In genomic region chr17:45924332-45924820, GRCh38 we compare ENCODE assay signal across 20 cellular contexts. TPM values are rescaled to one million over a fixed set of nuclear protein-coding genes. Genes with fewer than 3 reads are reported as not detected.
A peak's percentile ranks its signal among the peaks of the same experiment; 100 is the strongest.
DNase-seq lines count a peak whose midpoint lies in the region; ATAC-seq and TF ChIP-seq lines count a peak whose summit lies in the region.
"Had no signal": no experiment of that assay in that cellular context is flagged by ENCODE, and none has a peak within 500 bp of the region (broad histone marks: within the 10 kb centered on the region; RNA-seq: fewer than 3 reads in every experiment).

No MANE protein-coding gene starts in this region.

- DNase-seq in NCI-H1092 treated with DMSO at 0.1 percent for 48 hours (lab: John Stamatoyannopoulos, UW) (peak; percentile 74), SK-N-MC (ENCODE audit: low read depth, low spot score) (no peak), NCI-H1694 treated with DMSO at 0.1 percent for 48 hours (lab: John Stamatoyannopoulos, UW) (no peak)
- no peak for DNase-seq in activated CD8-positive, alpha-beta memory T cell treated with anti-CD3 and anti-CD28 coated beads for 24 hours
- DNase-seq: COR-L47, DMS153, H9, Karpas-422, MG63, NCI-H1105, NCI-H1694, NCI-H2171, NCI-H510A treated with DMSO at 0.1 percent for 48 hours, NCI-H82, Peyer's patch had no signal

- peaks cover 10% of the 10 kb centered on the region for H3K36me3 ChIP-seq in SK-N-MC (ENCODE audit: insufficient read depth, low read length)
- H3K36me3 ChIP-seq in liver (ENCODE audit: control insufficient read depth in 4 of 4, insufficient read depth in 3 of 4, low read depth in 1 of 4, low read length in 3 of 4): peaks cover 0 to 24% (median 17%) of the 10 kb centered on the region in 4 donors
- no peaks in the 10 kb centered on the region for H3K36me3 ChIP-seq in subcutaneous abdominal adipose tissue (ENCODE audit: control insufficient read depth in 5 of 5, insufficient read depth in 5 of 5, low read length in 5 of 5)
- H3K36me3 ChIP-seq: MG63, Peyer's patch had no signal

- H3K4me1 ChIP-seq in liver (ENCODE audit: control insufficient read depth in 4 of 4, insufficient read depth in 4 of 4, low read length in 3 of 4) (peaks cover 7 to 48% (median 46%) of the 10 kb centered on the region in 4 donors), subcutaneous abdominal adipose tissue (ENCODE audit: control insufficient read depth in 5 of 5, insufficient read depth in 5 of 5, low read length in 5 of 5) (peaks cover 3 to 40% (median 31%) of the 10 kb centered on the region in 5 donors)
- H3K4me1 ChIP-seq: Peyer's patch had no signal

- H3K27me3 ChIP-seq in liver (ENCODE audit: control insufficient read depth in 4 of 4, insufficient read depth in 4 of 4, low read length in 3 of 4): no peaks in the 10 kb centered on the region
- H3K27me3 ChIP-seq in subcutaneous abdominal adipose tissue (ENCODE audit: control insufficient read depth in 5 of 5, insufficient read depth in 4 of 5, low read length in 5 of 5): no peaks in the 10 kb centered on the region
- H3K27me3 ChIP-seq: MG63, Peyer's patch had no signal

- H3K27ac ChIP-seq in SK-N-MC: peak overlapping the region; percentile 97
- H3K27ac ChIP-seq in liver (ENCODE audit: low read depth in 1 of 2, low read length in 2 of 2): peak overlapping the region in 1 of 2 donors; percentile 6
- peak overlapping the region; percentile 69 for H3K27ac ChIP-seq in subcutaneous abdominal adipose tissue (ENCODE audit: low read depth, low read length)
- H3K27ac ChIP-seq: Peyer's patch had no signal

- ATAC-seq in GM18498 (IDR thresholded peaks at IDR 0.05; ENCODE audit: unreplicated experiment): no peak
- ATAC-seq: Right ventricle myocardium inferior had no signal

- H3K4me3 ChIP-seq in SK-N-MC: peak overlapping the region; percentile 54
- no peak overlapping the region for H3K4me3 ChIP-seq in liver (ENCODE audit: low read depth in 1 of 3, low read length in 3 of 3)
- no peak overlapping the region for H3K4me3 ChIP-seq in subcutaneous abdominal adipose tissue (ENCODE audit: low read depth in 1 of 5, low read length in 5 of 5)
- H3K4me3 ChIP-seq: MG63, Peyer's patch had no signal

- H3K9ac ChIP-seq in SK-N-MC (ENCODE audit: insufficient read length) (peak overlapping the region; percentile 30), liver (ENCODE audit: low read depth in 1 of 2, low read length in 2 of 2) (no peak overlapping the region), subcutaneous abdominal adipose tissue (ENCODE audit: low read length in 5 of 5) (no peak overlapping the region)

- WGBS in liver: 43% methylated on average over 10 of the region's 10 CpGs

- no peaks in the 10 kb centered on the region for H3K9me3 ChIP-seq in SK-N-MC (ENCODE audit: low read depth, low read length)
- H3K9me3 ChIP-seq in liver (ENCODE audit: control insufficient read depth in 4 of 4, low read length in 3 of 4): no peaks in the 10 kb centered on the region
- H3K9me3 ChIP-seq in subcutaneous abdominal adipose tissue (ENCODE audit: control insufficient read depth in 5 of 5, low read length in 5 of 5): peaks cover 0 to 6% (median 5%) of the 10 kb centered on the region in 5 donors
- H3K9me3 ChIP-seq: MG63, Peyer's patch had no signal

- TF ChIP-seq CTCF in liver (IDR thresholded peaks at IDR 0.05; ENCODE audit: low read depth, low read length, missing input control): no peak

- TF ChIP-seq RAD21 in liver (IDR thresholded peaks at IDR 0.05): no peak

TF ChIP-seq in liver, 16 proteins besides CTCF, POLR2A, EP300 and RAD21:
- TF ChIP-seq FOXA2 (IDR thresholded peaks at IDR 0.05): peak; percentile 54
- no peak for TF ChIP-seq HNF4G (IDR thresholded peaks at IDR 0.05)
- TF ChIP-seq FOXA1 (IDR thresholded peaks at IDR 0.05): no peak
- TF ChIP-seq JUND (IDR thresholded peaks at IDR 0.05): no peak
- TF ChIP-seq SP1 (IDR thresholded peaks at IDR 0.05): no peak
- TF ChIP-seq, protein P1, sequence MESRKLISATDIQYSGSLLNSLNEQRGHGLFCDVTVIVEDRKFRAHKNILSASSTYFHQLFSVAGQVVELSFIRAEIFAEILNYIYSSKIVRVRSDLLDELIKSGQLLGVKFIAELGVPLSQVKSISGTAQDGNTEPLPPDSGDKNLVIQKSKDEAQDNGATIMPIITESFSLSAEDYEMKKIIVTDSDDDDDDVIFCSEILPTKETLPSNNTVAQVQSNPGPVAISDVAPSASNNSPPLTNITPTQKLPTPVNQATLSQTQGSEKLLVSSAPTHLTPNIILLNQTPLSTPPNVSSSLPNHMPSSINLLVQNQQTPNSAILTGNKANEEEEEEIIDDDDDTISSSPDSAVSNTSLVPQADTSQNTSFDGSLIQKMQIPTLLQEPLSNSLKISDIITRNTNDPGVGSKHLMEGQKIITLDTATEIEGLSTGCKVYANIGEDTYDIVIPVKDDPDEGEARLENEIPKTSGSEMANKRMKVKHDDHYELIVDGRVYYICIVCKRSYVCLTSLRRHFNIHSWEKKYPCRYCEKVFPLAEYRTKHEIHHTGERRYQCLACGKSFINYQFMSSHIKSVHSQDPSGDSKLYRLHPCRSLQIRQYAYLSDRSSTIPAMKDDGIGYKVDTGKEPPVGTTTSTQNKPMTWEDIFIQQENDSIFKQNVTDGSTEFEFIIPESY (IDR thresholded peaks at IDR 0.05): no peak
- peak in 1 of 2 donors; percentile 33 for TF ChIP-seq HNF4A (conservative IDR thresholded peaks at IDR 0.05)
- peak; percentile 80 for TF ChIP-seq YY1 (IDR thresholded peaks at IDR 0.05)
- TF ChIP-seq, protein P2, sequence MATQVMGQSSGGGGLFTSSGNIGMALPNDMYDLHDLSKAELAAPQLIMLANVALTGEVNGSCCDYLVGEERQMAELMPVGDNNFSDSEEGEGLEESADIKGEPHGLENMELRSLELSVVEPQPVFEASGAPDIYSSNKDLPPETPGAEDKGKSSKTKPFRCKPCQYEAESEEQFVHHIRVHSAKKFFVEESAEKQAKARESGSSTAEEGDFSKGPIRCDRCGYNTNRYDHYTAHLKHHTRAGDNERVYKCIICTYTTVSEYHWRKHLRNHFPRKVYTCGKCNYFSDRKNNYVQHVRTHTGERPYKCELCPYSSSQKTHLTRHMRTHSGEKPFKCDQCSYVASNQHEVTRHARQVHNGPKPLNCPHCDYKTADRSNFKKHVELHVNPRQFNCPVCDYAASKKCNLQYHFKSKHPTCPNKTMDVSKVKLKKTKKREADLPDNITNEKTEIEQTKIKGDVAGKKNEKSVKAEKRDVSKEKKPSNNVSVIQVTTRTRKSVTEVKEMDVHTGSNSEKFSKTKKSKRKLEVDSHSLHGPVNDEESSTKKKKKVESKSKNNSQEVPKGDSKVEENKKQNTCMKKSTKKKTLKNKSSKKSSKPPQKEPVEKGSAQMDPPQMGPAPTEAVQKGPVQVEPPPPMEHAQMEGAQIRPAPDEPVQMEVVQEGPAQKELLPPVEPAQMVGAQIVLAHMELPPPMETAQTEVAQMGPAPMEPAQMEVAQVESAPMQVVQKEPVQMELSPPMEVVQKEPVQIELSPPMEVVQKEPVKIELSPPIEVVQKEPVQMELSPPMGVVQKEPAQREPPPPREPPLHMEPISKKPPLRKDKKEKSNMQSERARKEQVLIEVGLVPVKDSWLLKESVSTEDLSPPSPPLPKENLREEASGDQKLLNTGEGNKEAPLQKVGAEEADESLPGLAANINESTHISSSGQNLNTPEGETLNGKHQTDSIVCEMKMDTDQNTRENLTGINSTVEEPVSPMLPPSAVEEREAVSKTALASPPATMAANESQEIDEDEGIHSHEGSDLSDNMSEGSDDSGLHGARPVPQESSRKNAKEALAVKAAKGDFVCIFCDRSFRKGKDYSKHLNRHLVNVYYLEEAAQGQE (IDR thresholded peaks at IDR 0.05): peak; percentile 75
- TF ChIP-seq NR2F2 (IDR thresholded peaks at IDR 0.05): no peak
- TF ChIP-seq ATF3 (IDR thresholded peaks at IDR 0.05): no peak
- peak in 1 of 2 donors; percentile 19 for TF ChIP-seq RXRA (IDR thresholded peaks at IDR 0.05)

RNA-seq across cellular contexts. Expression of gene MAPT, which starts 30.0 kb away (rescaled TPM):
- under 1 TPM; 0.05 to 0.17 TPM for total RNA-seq in liver
- under 1 TPM; 0.38 to 0.67 TPM for polyA plus RNA-seq in liver
- polyA plus RNA-seq: CD14-positive monocyte had no signal
